8 cellular contexts compared by ENCODE assay signal in genomic region chr12:120257041-120257821, GRCh38. TPM values are rescaled to one million over a fixed set of nuclear protein-coding genes. Genes with fewer than 3 reads are reported as not detected.
DNase-seq lines count a peak whose midpoint lies in the region; ATAC-seq and TF ChIP-seq lines count a peak whose summit lies in the region.

No MANE protein-coding gene starts in this region.

- no peak for ATAC-seq in central memory CD8-positive, alpha-beta T cell (replicated peaks; ENCODE audit: extremely low read depth, poor library complexity, severe bottlenecking)
- peak; percentile 91 for ATAC-seq in thoracic aorta (ENCODE audit: insufficient number of reproducible peaks, low FRiP score, low read depth)

- H3K4me3 ChIP-seq in thoracic aorta (peak overlapping the region; percentile 48), HAP-1 (no peak overlapping the region)

- peak overlapping the region; percentile 88 to 91 for H3K27ac ChIP-seq in thoracic aorta

- in situ Hi-C loops in HAP-1 (cut with MboI; ENCODE audit: low sequenced_read_pairs) = no loop called here

- H3K9me3 Mint-ChIP-seq in activated CD4-positive, alpha-beta T cell treated with anti-CD3 and anti-CD28 coated beads, Interleukin-2, amount 10 ng/mL, durations not matched to agents 24 days and 14 days = no peaks in the 10 kb centered on the region
- H3K9me3 Mint-ChIP-seq in central memory CD8-positive, alpha-beta T cell = no peaks in the 10 kb centered on the region

- H3K36me3 Mint-ChIP-seq in activated CD4-positive, alpha-beta T cell treated with anti-CD3 and anti-CD28 coated beads, Interleukin-2, amount 10 ng/mL, durations not matched to agents 24 days and 14 days (ENCODE audit: low read depth) = peaks cover 14% of the 10 kb centered on the region
- H3K36me3 Mint-ChIP-seq in central memory CD8-positive, alpha-beta T cell (ENCODE audit: insufficient read depth) = peaks cover 35% of the 10 kb centered on the region

- H3K27me3 Mint-ChIP-seq in activated CD4-positive, alpha-beta T cell treated with anti-CD3 and anti-CD28 coated beads, Interleukin-2, amount 10 ng/mL, durations not matched to agents 24 days and 14 days = no peaks in the 10 kb centered on the region
- H3K27me3 Mint-ChIP-seq in central memory CD8-positive, alpha-beta T cell = no peaks in the 10 kb centered on the region

- H3K36me3 ChIP-seq in thoracic aorta (no peaks in the 10 kb centered on the region), HAP-1 (replicated peaks) (no peaks in the 10 kb centered on the region)

- no peak for TF ChIP-seq CTCF in thoracic aorta (IDR thresholded peaks at IDR 0.05)

- H3K4me1 ChIP-seq in thoracic aorta (ENCODE audit: control insufficient read depth in 1 of 2, low read depth in 2 of 2) (peaks cover 46 to 71% of the 10 kb centered on the region in 2 donors), HAP-1 (no peaks in the 10 kb centered on the region; the same call in 1 of the 2 replicates)

- H3K4me1 Mint-ChIP-seq in activated CD4-positive, alpha-beta T cell treated with anti-CD3 and anti-CD28 coated beads, Interleukin-2, amount 10 ng/mL, durations not matched to agents 24 days and 14 days = peaks cover 72% of the 10 kb centered on the region
- H3K4me1 Mint-ChIP-seq in central memory CD8-positive, alpha-beta T cell = peaks cover 86% of the 10 kb centered on the region

- H3K27me3 ChIP-seq in thoracic aorta (replicated peaks; ENCODE audit: insufficient read depth) (no peaks in the 10 kb centered on the region), HAP-1 (ENCODE audit: low read depth) (no peaks in the 10 kb centered on the region)

- intact Hi-C loops in activated CD4-positive, alpha-beta T cell treated with anti-CD3 and anti-CD28 coated beads, Interleukin-2, amount 10 ng/mL, durations not matched to agents 24 days and 14 days (cut with micrococcal nuclease) = no loop called here

- H3K9me3 ChIP-seq in thoracic aorta (no peaks in the 10 kb centered on the region), HAP-1 (no peaks in the 10 kb centered on the region)

- H3K4me3 Mint-ChIP-seq in activated CD4-positive, alpha-beta T cell treated with anti-CD3 and anti-CD28 coated beads, Interleukin-2, amount 10 ng/mL, durations not matched to agents 24 days and 14 days = no peak overlapping the region
- H3K4me3 Mint-ChIP-seq in central memory CD8-positive, alpha-beta T cell = peak overlapping the region; percentile 40

- H3K27ac Mint-ChIP-seq in activated CD4-positive, alpha-beta T cell treated with anti-CD3 and anti-CD28 coated beads, Interleukin-2, amount 10 ng/mL, durations not matched to agents 24 days and 14 days = peak overlapping the region; percentile 66
- peak overlapping the region; percentile 46 for H3K27ac Mint-ChIP-seq in central memory CD8-positive, alpha-beta T cell (ENCODE audit: low read depth)

- no peak for DNase-seq in activated CD4-positive, alpha-beta T cell treated with anti-CD3 and anti-CD28 coated beads, Interleukin-2, amount 10 ng/mL, durations not matched to agents 24 days and 14 days
- DNase-seq in activated CD4-positive, alpha-beta T cell treated with anti-CD3 and anti-CD28 coated beads for 48 hours = no peak
- DNase-seq in central memory CD8-positive, alpha-beta T cell (ENCODE audit: low spot score in 2 of 2) = no peak
- DNase-seq in left kidney (ENCODE audit: low read depth, low spot score) = peak; percentile 69
- DNase-seq in thoracic aorta (ENCODE audit: low spot score) = no peak
- DNase-seq in NCI-H2171 treated with DMSO at 0.1 percent for 48 hours (lab: John Stamatoyannopoulos, UW) = no peak
- DNase-seq in HAP-1 (ENCODE audit: low spot score in 2 of 2) = no peak
- DNase-seq in NCI-H1417 (lab: John Stamatoyannopoulos, UW) = no peak

RNA-seq across cellular contexts. Expression of gene PXN, which starts 8.3 kb away (rescaled TPM):
- 48.4 and 51.2 TPM in 2 replicates for total RNA-seq in activated CD4-positive, alpha-beta T cell treated with anti-CD3 and anti-CD28 coated beads, Interleukin-2, amount 10 ng/mL, durations not matched to agents 24 days and 14 days
- 100 to 1,000 TPM in 1 of 2 donors, 10 to 100 TPM in 1; 93.0 to 105 TPM for total RNA-seq in thoracic aorta

RNA-seq across cellular contexts. Expression of gene RNU4-2, which starts 34.5 kb away (rescaled TPM):
- total RNA-seq in activated CD4-positive, alpha-beta T cell treated with anti-CD3 and anti-CD28 coated beads, Interleukin-2, amount 10 ng/mL, durations not matched to agents 24 days and 14 days = 5,486 and 6,492 TPM in 2 replicates
- under 1 TPM; under 0.01 TPM for total RNA-seq in thoracic aorta

RNA-seq across cellular contexts. Expression of gene RNU4-1, which starts 35.8 kb away (rescaled TPM):
- 2,196 and 2,563 TPM in 2 replicates for total RNA-seq in activated CD4-positive, alpha-beta T cell treated with anti-CD3 and anti-CD28 coated beads, Interleukin-2, amount 10 ng/mL, durations not matched to agents 24 days and 14 days
- total RNA-seq in thoracic aorta = not detected

RNA-seq across cellular contexts. Expression of gene SIRT4, which starts 44.9 kb away (rescaled TPM):
- total RNA-seq in activated CD4-positive, alpha-beta T cell treated with anti-CD3 and anti-CD28 coated beads, Interleukin-2, amount 10 ng/mL, durations not matched to agents 24 days and 14 days = 1.1 and 2.5 TPM in 2 replicates
- 1 to 10 TPM in 1 of 2 donors, under 1 TPM in 1; 0.56 to 8.8 TPM for total RNA-seq in thoracic aorta

RNA-seq across cellular contexts. Expression of gene RPLP0, which starts 56.3 kb away (rescaled TPM):
- 2,659 and 2,699 TPM in 2 replicates for total RNA-seq in activated CD4-positive, alpha-beta T cell treated with anti-CD3 and anti-CD28 coated beads, Interleukin-2, amount 10 ng/mL, durations not matched to agents 24 days and 14 days
- total RNA-seq in thoracic aorta = 1,000 to 10,000 TPM; 1,020 to 1,220 TPM

Comparison
In these comparisons a context has a peak if more than half of its experiments do, and no peak if none do; other contexts are left out.
1. RNA of gene RNU4-2, which starts 34.5 kb away (total RNA-seq): 5,486 to 6,492 TPM in activated CD4-positive, alpha-beta T cell treated with anti-CD3 and anti-CD28 coated beads, Interleukin-2, amount 10 ng/mL, durations not matched to agents 24 days and 14 days; under 0.01 TPM in thoracic aorta; every median in the first group is over 1,000 times any median in the second.
2. RNA of gene RNU4-1, which starts 35.8 kb away (total RNA-seq): 2,196 to 2,563 TPM in activated CD4-positive, alpha-beta T cell treated with anti-CD3 and anti-CD28 coated beads, Interleukin-2, amount 10 ng/mL, durations not matched to agents 24 days and 14 days; not detected in thoracic aorta; every median in the first group is over 1,000 times any median in the second.